Comparison of ENCODE assay signal across 13 cellular contexts in the genomic region with DNA sequence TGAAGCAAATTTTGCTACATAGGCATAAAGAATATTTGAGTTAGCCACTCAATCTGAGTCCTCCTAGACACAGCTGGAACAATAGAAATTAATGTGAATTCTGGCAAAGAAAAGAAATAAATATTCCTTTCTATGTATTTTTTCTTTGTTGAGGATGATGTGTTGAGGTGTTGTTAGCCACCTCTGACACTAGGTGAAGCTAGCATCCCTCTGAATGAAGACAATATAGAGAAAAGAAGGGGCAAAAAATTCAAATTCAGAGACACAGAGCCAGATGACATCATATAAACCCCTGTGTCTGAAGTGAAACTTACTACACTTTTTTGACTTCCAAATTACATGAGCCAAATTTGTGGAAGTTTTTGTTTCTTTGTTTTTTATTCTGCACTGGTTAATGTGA. TPM values are rescaled to one million over a fixed set of nuclear protein-coding genes. Genes with fewer than 3 reads are reported as not detected.
DNase-seq lines count a peak whose midpoint lies in the region; TF ChIP-seq lines count a peak whose summit lies in the region.
"Had no signal": no experiment of that assay in that cellular context is flagged by ENCODE, and none has a peak within 500 bp of the region (broad histone marks: within the 10 kb centered on the region; RNA-seq: fewer than 3 reads in every experiment).

No MANE protein-coding gene starts in this region.

- H3K27me3 Mint-ChIP-seq in brain (no peaks in the 10 kb centered on the region), neural progenitor cell (ENCODE audit: insufficient read depth, low read depth) (no peaks in the 10 kb centered on the region)

- TF ChIP-seq CTCF in brain (conservative IDR thresholded peaks at IDR 0.05) (peak; percentile 16 to 56), neural progenitor cell (IDR thresholded peaks at IDR 0.05) (peak; percentile 66)

- H3K36me3 Mint-ChIP-seq in brain, result no peaks in the 10 kb centered on the region
- H3K36me3 Mint-ChIP-seq in neural progenitor cell, result no peaks in the 10 kb centered on the region

- no peaks in the 10 kb centered on the region for H3K36me3 ChIP-seq in GM23248 (ENCODE audit: low read depth)
- no peaks in the 10 kb centered on the region for H3K36me3 ChIP-seq in neural progenitor cell

- H3F3A ChIP-seq in GM23248 (ENCODE audit: insufficient read depth) (no peaks in the 10 kb centered on the region), neural progenitor cell (ENCODE audit: low read depth) (no peaks in the 10 kb centered on the region)

- peak; percentile 14 for DNase-seq in GM23248
- peak; percentile 29 for DNase-seq in NCI-H1092 treated with DMSO at 0.1 percent for 48 hours (lab: John Stamatoyannopoulos, UW)
- DNase-seq in neural progenitor cell (ENCODE audit: low spot score), result peak; percentile 18
- no peak for DNase-seq in hypothalamus (lab: John Stamatoyannopoulos, UW)
- no peak for DNase-seq in ACHN
- DNase-seq in NCI-H2029 treated with DMSO at 0.1 percent for 48 hours (lab: John Stamatoyannopoulos, UW), result no peak
- DNase-seq: activated CD4-positive, alpha-beta T cell treated with anti-CD3 and anti-CD28 coated beads, Interleukin-2, amount 50 U/mL, for 48 hours; activated naive CD8-positive, alpha-beta T cell treated with anti-CD3 and anti-CD28 coated beads, Interleukin-2, amount 50 U/mL, for 24 hours; NCI-H446 treated with DMSO at 0.1 percent for 48 hours; stimulated activated naive CD4-positive, alpha-beta T cell; SW 1271 had no signal

- no peaks in the 10 kb centered on the region for H4K20me1 ChIP-seq in GM23248 (ENCODE audit: insufficient read depth)
- no peaks in the 10 kb centered on the region for H4K20me1 ChIP-seq in neural progenitor cell (ENCODE audit: low read depth)

- no peaks in the 10 kb centered on the region for H3K9me2 ChIP-seq in GM23248 (ENCODE audit: insufficient read depth)

- in situ Hi-C loops in GM23248 (cut with MboI), result no loop called here
- in situ Hi-C loops in ACHN (cut with HindIII; ENCODE audit: low pct_ligation_motif_present, low pct_unique_long_range_greater_than_20kb, low sequenced_read_pairs), result no loop called here

- peaks cover 4% of the 10 kb centered on the region; the same call in 1 of the 2 replicates for H3K4me1 ChIP-seq in GM23248 (ENCODE audit: insufficient read depth)
- no peaks in the 10 kb centered on the region for H3K4me1 ChIP-seq in neural progenitor cell

- H3K27ac Mint-ChIP-seq in brain (no peak overlapping the region), neural progenitor cell (no peak overlapping the region)
- H3K27ac Mint-ChIP-seq: activated naive CD8-positive, alpha-beta T cell treated with anti-CD3 and anti-CD28 coated beads, Interleukin-2, amount 50 U/mL, for 24 hours; nephron had no signal

- no peaks in the 10 kb centered on the region for H3K9me3 ChIP-seq in GM23248 (ENCODE audit: low read depth)
- no peaks in the 10 kb centered on the region for H3K9me3 ChIP-seq in neural progenitor cell (ENCODE audit: low read depth)

- H3K79me2 ChIP-seq in GM23248 (ENCODE audit: insufficient read depth), result no peaks in the 10 kb centered on the region
- no peaks in the 10 kb centered on the region for H3K79me2 ChIP-seq in neural progenitor cell (ENCODE audit: low read depth)

- H3K4me1 Mint-ChIP-seq in brain (no peaks in the 10 kb centered on the region), neural progenitor cell (peaks cover 4% of the 10 kb centered on the region)
- H3K4me1 Mint-ChIP-seq: activated naive CD8-positive, alpha-beta T cell treated with anti-CD3 and anti-CD28 coated beads, Interleukin-2, amount 50 U/mL, for 24 hours; nephron had no signal

- no peak overlapping the region for H2AFZ ChIP-seq in GM23248
- H2AFZ ChIP-seq in neural progenitor cell (replicated peaks), result no peak overlapping the region

- H3K4me3 ChIP-seq in GM23248, result no peak overlapping the region
- no peak overlapping the region for H3K4me3 ChIP-seq in neural progenitor cell

- H3K27me3 ChIP-seq in GM23248 (replicated peaks; ENCODE audit: insufficient read depth) (no peaks in the 10 kb centered on the region), neural progenitor cell (no peaks in the 10 kb centered on the region)

- H3K27ac ChIP-seq in GM23248 (no peak overlapping the region), neural progenitor cell (no peak overlapping the region)

- H3K9me3 Mint-ChIP-seq in brain (no peaks in the 10 kb centered on the region), neural progenitor cell (no peaks in the 10 kb centered on the region)
- H3K9me3 Mint-ChIP-seq: activated naive CD8-positive, alpha-beta T cell treated with anti-CD3 and anti-CD28 coated beads, Interleukin-2, amount 50 U/mL, for 24 hours; nephron had no signal

- H3K4me3 Mint-ChIP-seq in brain (no peak overlapping the region), neural progenitor cell (no peak overlapping the region)
- H3K4me3 Mint-ChIP-seq: activated naive CD8-positive, alpha-beta T cell treated with anti-CD3 and anti-CD28 coated beads, Interleukin-2, amount 50 U/mL, for 24 hours; nephron had no signal

- no peak overlapping the region for H3K4me2 ChIP-seq in GM23248 (ENCODE audit: unreplicated experiment)
- no peak overlapping the region for H3K4me2 ChIP-seq in neural progenitor cell

- H3K9ac ChIP-seq in GM23248, result no peak overlapping the region
- H3K9ac ChIP-seq in neural progenitor cell, result no peak overlapping the region

RNA-seq across cellular contexts. Expression of a gene that starts 34.6 kb away (rescaled TPM):
- not detected in 2 replicates for total RNA-seq in GM23248 (2014; rRNA removed; shearing (Covaris generic))
- polyA plus RNA-seq in GM23248 (2016; fragmentation: Nextera tagmentation; extraction: Ambion mirVana) (not detected in 2 replicates), brain (ENCODE audit: insufficient read depth, low read depth, low replicate concordance) (not detected)
- not detected in 2 replicates for total RNA-seq in neural progenitor cell (ENCODE audit: low replicate concordance)

RNA-seq across cellular contexts. Expression of a gene that starts 44.9 kb away (rescaled TPM):
- not detected in 2 replicates for total RNA-seq in GM23248 (2014; rRNA removed; shearing (Covaris generic))
- polyA plus RNA-seq in GM23248 (2016; fragmentation: Nextera tagmentation; extraction: Ambion mirVana) (not detected in 2 replicates), brain (ENCODE audit: insufficient read depth, low read depth, low replicate concordance) (not detected)
- not detected in 2 replicates for total RNA-seq in neural progenitor cell (ENCODE audit: low replicate concordance)

Comparison
In these comparisons a context has a peak if more than half of its experiments do, and no peak if none do; other contexts are left out.
1. DNase-seq: peak in GM23248 (single experiment), NCI-H1092 treated with DMSO at 0.1 percent for 48 hours (single experiment) and neural progenitor cell (single experiment); none in hypothalamus (0 of 51), ACHN (single experiment) and NCI-H2029 treated with DMSO at 0.1 percent for 48 hours (single experiment).